ENCODE assay signal across 37 cellular contexts in genomic region chr10:70669015-70669414, GRCh38. TPM values are rescaled to one million over a fixed set of nuclear protein-coding genes. Genes with fewer than 3 reads are reported as not detected.
"Had no signal": no experiment of that assay in that cellular context is flagged by ENCODE, and none has a peak within 500 bp of the region (broad histone marks: within the 10 kb centered on the region; RNA-seq: fewer than 3 reads in every experiment).

No MANE protein-coding gene starts in this region.

- FAIRE-seq: bronchial epithelial cell had no signal

- ATAC-seq: activated naive CD4-positive, alpha-beta T cell treated with anti-CD3 and anti-CD28 coated beads, Interleukin-2, amount 50 U/mL, for 72 hours; activated T-cell treated with anti-CD3 and anti-CD28 coated beads, Interleukin-2, amount 50 U/mL, for 4 hours; PC-3; T-cell; T-helper 17 cell had no signal

- H3K9ac ChIP-seq: SK-N-SH had no signal

- H3K4me3 Mint-ChIP-seq: activated B cell treated with CpG ODN at 0.5 μM for 24 hours; activated CD4-positive, alpha-beta memory T cell treated with anti-CD3 and anti-CD28 coated beads for 36 hours; activated naive CD4-positive, alpha-beta T cell treated with anti-CD3 and anti-CD28 coated beads for 36 hours; activated T-cell treated with anti-CD3 and anti-CD28 coated beads, Interleukin-2, amount 50 U/mL, for 4 hours; activated T-helper 1 cell treated with anti-CD3 and anti-CD28 coated beads, Interleukin-12 subunit alpha, Interleukin-12 subunit beta, Interleukin-2, Interleukin-4 antibody, amounts not matched to agents 30 ng/mL and 10 ng/mL and 1 ng/mL, durations not matched to agents 14 hours and 24 hours and 36 hours; brain; T-cell; T-helper 17 cell had no signal

- H3K4me3 ChIP-seq: adrenal gland, Peyer's patch, SJSA1 had no signal

- H3K36me3 ChIP-seq: adrenal gland, Peyer's patch, SJSA1 had no signal

- H3K4me2 ChIP-seq: SK-N-SH had no signal

- DNase-seq: activated B cell treated with CpG ODN at 0.5 μM for 24 hours; activated CD4-positive, alpha-beta memory T cell treated with anti-CD3 and anti-CD28 coated beads for 36 hours; activated CD4-positive, alpha-beta T cell treated with anti-CD3 and anti-CD28 coated beads for 4 hours; activated CD4-positive, alpha-beta T cell treated with anti-CD3 and anti-CD28 coated beads, Interleukin-2, amount 50 U/mL, for 1 hour; activated CD4-positive, CD25-positive, alpha-beta regulatory T cell treated with anti-CD3 and anti-CD28 coated beads, Interleukin-2, amount 50 U/mL, for 72 hours; activated CD8-positive, alpha-beta memory T cell treated with anti-CD3 and anti-CD28 coated beads, Interleukin-2, amount 50 U/mL, for 4 hours; activated gamma-delta T cell treated with Interleukin-2 at 50 U/mL for 16 hours; activated naive CD4-positive, alpha-beta T cell treated with anti-CD3 and anti-CD28 coated beads for 36 hours; activated T-cell treated with anti-CD3 and anti-CD28 coated beads for 4 hours; activated T-cell treated with anti-CD3 and anti-CD28 coated beads, Interleukin-2, amount 50 U/mL, for 4 hours; adrenal gland; caudate nucleus; cerebellar nuclear complex; MM.1S; MV-4-11; NCI-H1092; NCI-H1436 treated with DMSO at 0.1 percent for 48 hours; NCI-H1694 treated with DMSO at 0.1 percent for 48 hours; NCI-H2081; NCI-H2171 treated with DMSO at 0.1 percent for 48 hours; NCI-H2227 treated with DMSO at 0.1 percent for 48 hours; NCI-H446; NCI-H524 treated with DMSO at 0.1 percent for 48 hours; NCI-H774; Peyer's patch; RPMI8226; SHP77 treated with DMSO at 0.1 percent for 48 hours; SK-N-SH; T-cell; T-helper 17 cell had no signal

- H3K9me3 ChIP-seq: adrenal gland, Peyer's patch, SJSA1, SK-N-SH had no signal

- H3K27me3 ChIP-seq: adrenal gland, Peyer's patch had no signal

- H3K9me3 Mint-ChIP-seq: activated T-helper 1 cell treated with anti-CD3 and anti-CD28 coated beads, Interleukin-12 subunit alpha, Interleukin-12 subunit beta, Interleukin-2, Interleukin-4 antibody, amounts not matched to agents 30 ng/mL and 10 ng/mL and 1 ng/mL, durations not matched to agents 14 hours and 24 hours and 36 hours had no signal

- H3K27ac ChIP-seq: adrenal gland, Peyer's patch, SJSA1, VCaP had no signal

- H3K27ac Mint-ChIP-seq: activated B cell treated with CpG ODN at 0.5 μM for 24 hours; activated CD4-positive, alpha-beta memory T cell treated with anti-CD3 and anti-CD28 coated beads for 36 hours; activated naive CD4-positive, alpha-beta T cell treated with anti-CD3 and anti-CD28 coated beads for 36 hours; activated naive CD4-positive, alpha-beta T cell treated with anti-CD3 and anti-CD28 coated beads, Interleukin-2, amount 50 U/mL, for 72 hours; activated T-helper 1 cell treated with anti-CD3 and anti-CD28 coated beads, Interleukin-12 subunit alpha, Interleukin-12 subunit beta, Interleukin-2, Interleukin-4 antibody, amounts not matched to agents 30 ng/mL and 10 ng/mL and 1 ng/mL, durations not matched to agents 14 hours and 24 hours and 36 hours; T-cell; T-helper 17 cell had no signal

- H3K36me3 Mint-ChIP-seq: activated CD4-positive, alpha-beta memory T cell treated with anti-CD3 and anti-CD28 coated beads for 36 hours; brain; T-cell had no signal

RNA-seq across cellular contexts. Expression of gene ADAMTS14, which starts 3.3 kb away (rescaled TPM):
- total RNA-seq: activated CD4-positive, alpha-beta memory T cell treated with anti-CD3 and anti-CD28 coated beads for 36 hours; activated naive CD4-positive, alpha-beta T cell treated with anti-CD3 and anti-CD28 coated beads for 36 hours; T-helper 17 cell had no signal
